14 cellular contexts compared by ENCODE assay signal in genomic region chr1:89613928-89614327, GRCh38.
"Had no signal": no experiment of that assay in that cellular context is flagged by ENCODE, and none has a peak within 500 bp of the region (broad histone marks: within the 10 kb centered on the region; RNA-seq: fewer than 3 reads in every experiment).

No MANE protein-coding gene starts in this region.

- H3K27me3 Mint-ChIP-seq: progenitor cell of endocrine pancreas; stimulated activated naive CD8-positive, alpha-beta T cell treated with anti-CD3 and anti-CD28 coated beads, Interleukin-15, amount 100 ng/mL, for 72 hours had no signal

- DNase-seq: activated CD4-positive, alpha-beta T cell treated with anti-CD3 and anti-CD28 coated beads, Interleukin-2, amount 50 U/mL, for 1 hour; activated naive CD4-positive, alpha-beta T cell; effector CD4-positive, alpha-beta T cell; heart right ventricle; left lung; stimulated activated CD4-positive, alpha-beta T cell treated with anti-CD3 and anti-CD28 coated beads, Interleukin-1b, Interleukin-23, amount 100 ng/mL, for 48 hours; stimulated activated CD8-positive, alpha-beta memory T cell treated with anti-CD3 and anti-CD28 coated beads, Interleukin-4, amount 100 ng/mL, for 48 hours; stimulated activated naive CD8-positive, alpha-beta T cell treated with anti-CD3 and anti-CD28 coated beads, Interleukin-15, amount 100 ng/mL, for 72 hours; trophoblast cell had no signal

- H3K27ac Mint-ChIP-seq: neural progenitor cell; progenitor cell of endocrine pancreas; stimulated activated naive CD8-positive, alpha-beta T cell treated with anti-CD3 and anti-CD28 coated beads, Interleukin-15, amount 100 ng/mL, for 72 hours; WTC11 had no signal

- ATAC-seq: esophagus mucosa; gastroesophageal sphincter; heart right ventricle; left lung; stimulated activated naive CD8-positive, alpha-beta T cell treated with anti-CD3 and anti-CD28 coated beads, Interleukin-15, amount 100 ng/mL, for 72 hours; WTC11 had no signal

- H3K36me3 Mint-ChIP-seq: neural progenitor cell had no signal

- H3K4me3 Mint-ChIP-seq: neural progenitor cell; stimulated activated naive CD8-positive, alpha-beta T cell treated with anti-CD3 and anti-CD28 coated beads, Interleukin-15, amount 100 ng/mL, for 72 hours; WTC11 had no signal
